ENCODE assay signal across 20 cellular contexts in genomic region chr5:124972703-124973102, GRCh38.
"Had no signal": no experiment of that assay in that cellular context is flagged by ENCODE, and none has a peak within 500 bp of the region (broad histone marks: within the 10 kb centered on the region; RNA-seq: fewer than 3 reads in every experiment).

No MANE protein-coding gene starts in this region.

- H3K27ac ChIP-seq: right atrium auricular region, tibial nerve had no signal

- H3K27me3 Mint-ChIP-seq: activated CD4-positive, alpha-beta T cell treated with anti-CD3 and anti-CD28 coated beads, Interleukin-2, amount 10 ng/mL, durations not matched to agents 24 days and 14 days; activated CD8-positive, alpha-beta T cell treated with anti-CD3 and anti-CD28 coated beads for 36 hours; activated naive CD8-positive, alpha-beta T cell treated with anti-CD3 and anti-CD28 coated beads, Interleukin-2, amount 10 ng/mL, durations not matched to agents 7 days and 5 days; activated T-helper 17 cell treated with anti-CD3 and anti-CD28 coated beads, Interleukin-2, amount 50 U/mL, for 72 hours; natural killer cell treated with Interleukin-12 subunit alpha and Interleukin-12 subunit beta and Interleukin-15 and Interleukin-18, amount 100 ng/mL, for 72 hours had no signal

- H3K9me3 Mint-ChIP-seq: natural killer cell treated with Interleukin-12 subunit alpha and Interleukin-12 subunit beta and Interleukin-15 and Interleukin-18, amount 100 ng/mL, for 72 hours had no signal

- H3K9me3 ChIP-seq: right atrium auricular region had no signal

- ATAC-seq: activated CD8-positive, alpha-beta T cell treated with anti-CD3 and anti-CD28 coated beads for 36 hours; activated T-helper 17 cell treated with anti-CD3 and anti-CD28 coated beads, Interleukin-2, amount 50 U/mL, for 72 hours; left lobe of liver; natural killer cell treated with Interleukin-12 subunit alpha and Interleukin-12 subunit beta and Interleukin-15 and Interleukin-18, amount 100 ng/mL, for 72 hours; stimulated activated naive CD8-positive, alpha-beta T cell treated with anti-CD3 and anti-CD28 coated beads, Interleukin-15, Interleukin-2, amounts not matched to agents 100 U/mL and 50 U/mL, for 24 hours had no signal

- H3K4me1 ChIP-seq: right atrium auricular region, tibial nerve had no signal

- H3K4me1 Mint-ChIP-seq: activated CD4-positive, alpha-beta T cell treated with anti-CD3 and anti-CD28 coated beads, Interleukin-2, amount 10 ng/mL, durations not matched to agents 24 days and 14 days; activated naive CD8-positive, alpha-beta T cell treated with anti-CD3 and anti-CD28 coated beads, Interleukin-2, amount 10 ng/mL, durations not matched to agents 7 days and 5 days; activated T-helper 17 cell treated with anti-CD3 and anti-CD28 coated beads, Interleukin-2, amount 50 U/mL, for 72 hours had no signal

- H3K27me3 ChIP-seq: right atrium auricular region, tibial nerve had no signal

- H3K27ac Mint-ChIP-seq: activated CD4-positive, alpha-beta T cell treated with anti-CD3 and anti-CD28 coated beads, Interleukin-2, amount 10 ng/mL, durations not matched to agents 24 days and 14 days; activated CD8-positive, alpha-beta T cell treated with anti-CD3 and anti-CD28 coated beads for 36 hours; activated naive CD8-positive, alpha-beta T cell treated with anti-CD3 and anti-CD28 coated beads, Interleukin-2, amount 10 ng/mL, durations not matched to agents 7 days and 5 days; activated T-helper 17 cell treated with anti-CD3 and anti-CD28 coated beads, Interleukin-2, amount 50 U/mL, for 72 hours; mesothelial cell of epicardium; progenitor cell of endocrine pancreas had no signal

- H3K36me3 Mint-ChIP-seq: activated naive CD8-positive, alpha-beta T cell treated with anti-CD3 and anti-CD28 coated beads, Interleukin-2, amount 10 ng/mL, durations not matched to agents 7 days and 5 days; natural killer cell treated with Interleukin-12 subunit alpha and Interleukin-12 subunit beta and Interleukin-15 and Interleukin-18, amount 100 ng/mL, for 72 hours had no signal

- H3K4me3 ChIP-seq: lung, right atrium auricular region, tibial nerve had no signal

- H3K36me3 ChIP-seq: right atrium auricular region, tibial nerve had no signal

- H3K4me3 Mint-ChIP-seq: activated CD4-positive, alpha-beta T cell treated with anti-CD3 and anti-CD28 coated beads, Interleukin-2, amount 10 ng/mL, durations not matched to agents 24 days and 14 days; activated CD8-positive, alpha-beta T cell treated with anti-CD3 and anti-CD28 coated beads for 36 hours; activated naive CD8-positive, alpha-beta T cell treated with anti-CD3 and anti-CD28 coated beads, Interleukin-2, amount 10 ng/mL, durations not matched to agents 7 days and 5 days; activated T-helper 17 cell treated with anti-CD3 and anti-CD28 coated beads, Interleukin-2, amount 50 U/mL, for 72 hours; mesothelial cell of epicardium; natural killer cell treated with Interleukin-12 subunit alpha and Interleukin-12 subunit beta and Interleukin-15 and Interleukin-18, amount 100 ng/mL, for 72 hours had no signal

- DNase-seq: activated CD4-positive, alpha-beta T cell treated with anti-CD3 and anti-CD28 coated beads, Interleukin-2, amount 10 ng/mL, durations not matched to agents 24 days and 14 days; activated CD4-positive, CD25-positive, alpha-beta regulatory T cell; activated CD8-positive, alpha-beta T cell treated with anti-CD3 and anti-CD28 coated beads for 36 hours; activated naive CD4-positive, alpha-beta T cell; activated naive CD8-positive, alpha-beta T cell treated with anti-CD3 and anti-CD28 coated beads, Interleukin-2, amount 10 ng/mL, durations not matched to agents 7 days and 5 days; activated T-cell treated with anti-CD3 and anti-CD28 coated beads, Interleukin-2, amount 50 U/mL, for 1 hour; amygdala; erythroblast; kidney; stimulated activated naive CD8-positive, alpha-beta T cell treated with anti-CD3 and anti-CD28 coated beads, Interleukin-15, Interleukin-2, amounts not matched to agents 100 U/mL and 50 U/mL, for 24 hours; substantia nigra; T-helper 2 cell had no signal
